In the genomic region with DNA sequence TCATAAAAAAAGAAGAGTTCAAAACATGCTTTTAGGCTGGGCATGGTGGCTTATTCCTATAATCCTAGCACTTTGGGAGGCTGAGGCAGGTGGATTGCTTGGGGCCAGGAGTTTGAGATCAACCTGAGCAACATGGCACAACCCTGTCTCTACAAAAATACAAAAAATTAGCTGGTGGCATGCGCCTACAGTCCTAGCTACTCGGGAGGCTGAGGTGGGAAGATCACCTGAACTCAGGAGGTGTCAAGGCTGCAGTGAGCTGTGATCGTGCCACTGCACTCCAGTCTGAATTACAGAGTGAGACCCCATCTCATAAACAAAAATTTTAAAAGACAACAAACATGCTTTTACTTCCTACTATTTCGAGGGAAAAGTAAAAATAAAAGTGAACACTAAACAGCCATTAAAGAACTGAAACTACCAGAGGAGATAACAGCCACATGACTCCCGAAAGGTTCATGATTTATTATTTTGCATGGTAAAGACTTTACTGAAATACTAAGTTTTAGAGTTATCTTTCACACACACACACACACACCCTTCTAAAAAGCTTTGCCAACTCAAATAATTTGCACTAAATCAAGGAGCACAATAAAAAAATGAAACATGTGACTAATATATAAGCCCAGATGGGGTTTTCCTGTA, we compare ENCODE assay signal across 13 cellular contexts.
"Had no signal": no experiment of that assay in that cellular context is flagged by ENCODE, and none has a peak within 500 bp of the region (broad histone marks: within the 10 kb centered on the region; RNA-seq: fewer than 3 reads in every experiment).

No MANE protein-coding gene starts in this region.

- DNase-seq: activated CD4-positive, alpha-beta T cell treated with anti-CD3 and anti-CD28 coated beads for 4 hours; activated naive CD4-positive, alpha-beta T cell treated with anti-CD3 and anti-CD28 coated beads for 36 hours; colonic mucosa; effector CD4-positive, alpha-beta T cell; foreskin melanocyte; heart right ventricle; mammary epithelial cell; right lobe of liver; transverse colon had no signal

- H3K27me3 ChIP-seq: colonic mucosa, heart right ventricle, right lobe of liver, transverse colon had no signal

- H3K36me3 Mint-ChIP-seq: natural killer cell treated with Interleukin-12 subunit alpha and Interleukin-12 subunit beta and Interleukin-15 and Interleukin-18, amount 100 ng/mL, for 72 hours had no signal

- H3K4me3 Mint-ChIP-seq: activated naive CD4-positive, alpha-beta T cell treated with anti-CD3 and anti-CD28 coated beads for 36 hours; natural killer cell treated with Interleukin-12 subunit alpha and Interleukin-12 subunit beta and Interleukin-15 and Interleukin-18, amount 100 ng/mL, for 72 hours; stimulated activated effector memory CD8-positive, alpha-beta T cell treated with anti-CD3 and anti-CD28 coated beads, Interleukin-12 subunit alpha, Interleukin-12 subunit beta, amount 100 ng/mL, for 72 hours had no signal

- H3K27ac Mint-ChIP-seq: activated naive CD4-positive, alpha-beta T cell treated with anti-CD3 and anti-CD28 coated beads for 36 hours; natural killer cell treated with Interleukin-12 subunit alpha and Interleukin-12 subunit beta and Interleukin-15 and Interleukin-18, amount 100 ng/mL, for 72 hours; stimulated activated effector memory CD8-positive, alpha-beta T cell treated with anti-CD3 and anti-CD28 coated beads, Interleukin-12 subunit alpha, Interleukin-12 subunit beta, amount 100 ng/mL, for 72 hours had no signal

- H3K9me3 Mint-ChIP-seq: activated naive CD4-positive, alpha-beta T cell treated with anti-CD3 and anti-CD28 coated beads for 36 hours; natural killer cell treated with Interleukin-12 subunit alpha and Interleukin-12 subunit beta and Interleukin-15 and Interleukin-18, amount 100 ng/mL, for 72 hours; stimulated activated effector memory CD8-positive, alpha-beta T cell treated with anti-CD3 and anti-CD28 coated beads, Interleukin-12 subunit alpha, Interleukin-12 subunit beta, amount 100 ng/mL, for 72 hours had no signal

- H3K27ac ChIP-seq: colonic mucosa, heart right ventricle, prostate gland, right lobe of liver, transverse colon had no signal

- H3K4me3 ChIP-seq: colonic mucosa, heart right ventricle, prostate gland, right lobe of liver, transverse colon had no signal

- H3K4me1 ChIP-seq: colonic mucosa, heart right ventricle, prostate gland, right lobe of liver, transverse colon had no signal

- ATAC-seq: heart right ventricle; left lobe of liver; natural killer cell treated with Interleukin-12 subunit alpha and Interleukin-12 subunit beta and Interleukin-15 and Interleukin-18, amount 100 ng/mL, for 72 hours; right lobe of liver; stimulated activated effector memory CD8-positive, alpha-beta T cell treated with anti-CD3 and anti-CD28 coated beads, Interleukin-12 subunit alpha, Interleukin-12 subunit beta, amount 100 ng/mL, for 72 hours had no signal

- H3K4me1 Mint-ChIP-seq: stimulated activated effector memory CD8-positive, alpha-beta T cell treated with anti-CD3 and anti-CD28 coated beads, Interleukin-12 subunit alpha, Interleukin-12 subunit beta, amount 100 ng/mL, for 72 hours had no signal
